10 cellular contexts compared by ENCODE assay signal in the genomic region with DNA sequence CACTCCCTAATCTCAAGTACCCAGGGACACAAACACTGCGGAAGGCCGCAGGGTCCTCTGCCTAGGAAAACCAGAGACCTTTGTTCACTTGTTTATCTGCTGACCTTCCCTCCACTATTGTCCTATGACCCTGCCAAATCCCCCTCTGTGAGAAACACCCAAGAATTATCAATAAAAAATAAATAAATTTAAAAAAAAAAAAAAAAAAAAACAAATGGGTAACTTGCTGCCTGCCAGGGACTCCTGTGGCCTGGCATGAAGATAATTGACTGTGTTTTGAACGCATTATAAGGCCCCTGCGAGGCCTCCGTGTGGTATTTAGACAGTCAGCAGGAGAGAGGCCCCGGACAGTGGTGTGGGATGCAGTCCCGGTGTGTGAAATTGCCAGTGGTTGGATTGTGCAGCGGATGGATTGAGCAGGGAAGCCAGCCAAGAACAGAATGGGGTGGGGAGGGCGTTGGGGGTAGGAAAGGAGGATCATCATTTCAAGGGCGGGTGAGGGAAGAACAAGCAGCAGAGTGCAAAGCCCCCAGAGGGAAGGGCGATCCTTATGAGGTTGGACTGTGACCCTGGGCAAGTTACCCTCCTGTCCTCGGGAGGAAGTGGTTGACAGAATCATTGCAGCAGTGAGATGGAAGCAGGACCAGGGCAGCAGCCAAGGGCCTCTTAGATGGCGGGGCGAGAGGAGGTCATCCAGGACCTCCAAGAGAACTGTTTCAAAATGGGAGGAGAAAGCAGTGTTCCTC. TPM values are rescaled to one million over a fixed set of nuclear protein-coding genes. Genes with fewer than 3 reads are reported as not detected.
A peak's percentile ranks its signal among the peaks of the same experiment; 100 is the strongest.
DNase-seq lines count a peak whose midpoint lies in the region; ATAC-seq and TF ChIP-seq lines count a peak whose summit lies in the region.
"Had no signal": no experiment of that assay in that cellular context is flagged by ENCODE, and none has a peak within 500 bp of the region (broad histone marks: within the 10 kb centered on the region; RNA-seq: fewer than 3 reads in every experiment).

No MANE protein-coding gene starts in this region.

- H3K27ac ChIP-seq in left lung: no peak overlapping the region
- H3K27ac ChIP-seq in upper lobe of right lung: no peak overlapping the region

- H3K4me1 Mint-ChIP-seq in activated T-cell treated with anti-CD3 and anti-CD28 coated beads, Interleukin-2, amount 50 U/mL, for 24 hours (ENCODE audit: low read depth): peaks cover 22% of the 10 kb centered on the region
- no peaks in the 10 kb centered on the region for H3K4me1 Mint-ChIP-seq in Caco-2 (ENCODE audit: low read depth, unreplicated experiment)

- BruUV-seq in Caco-2 (replicated peaks; lab: Mats Ljungman, UMichigan): no TSS peak

- peaks cover 19% of the 10 kb centered on the region for H3K36me3 Mint-ChIP-seq in activated T-cell treated with anti-CD3 and anti-CD28 coated beads, Interleukin-2, amount 50 U/mL, for 24 hours (ENCODE audit: low read depth)
- H3K36me3 Mint-ChIP-seq in Caco-2 (ENCODE audit: insufficient read depth, unreplicated experiment): peaks cover 13% of the 10 kb centered on the region

- no peak overlapping the region for H3K4me3 Mint-ChIP-seq in activated T-cell treated with anti-CD3 and anti-CD28 coated beads, Interleukin-2, amount 50 U/mL, for 24 hours
- H3K4me3 Mint-ChIP-seq in Caco-2 (ENCODE audit: unreplicated experiment): no peak overlapping the region
- H3K4me3 Mint-ChIP-seq: brain had no signal

- no peaks in the 10 kb centered on the region for H3K27me3 Mint-ChIP-seq in activated T-cell treated with anti-CD3 and anti-CD28 coated beads, Interleukin-2, amount 50 U/mL, for 24 hours
- no peaks in the 10 kb centered on the region for H3K27me3 Mint-ChIP-seq in Caco-2 (ENCODE audit: insufficient read depth, unreplicated experiment)

- H3K36me3 ChIP-seq in left lung (no peaks in the 10 kb centered on the region), upper lobe of right lung (no peaks in the 10 kb centered on the region), Caco-2 (ENCODE audit: control insufficient read depth, insufficient read depth, low read length) (no peaks in the 10 kb centered on the region)

- no peak for TF ChIP-seq CTCF in left lung (IDR thresholded peaks at IDR 0.05)
- no peak for TF ChIP-seq CTCF in upper lobe of right lung (IDR thresholded peaks at IDR 0.05)
- TF ChIP-seq CTCF in Caco-2 (IDR thresholded peaks at IDR 0.05; ENCODE audit: insufficient read depth in 1 of 2, low read depth in 1 of 2, low read length in 1 of 2, severe bottlenecking in 1 of 2, unreplicated experiment in 1 of 2): no peak

- H3K4me1 ChIP-seq in left lung (no peaks in the 10 kb centered on the region), upper lobe of right lung (no peaks in the 10 kb centered on the region), Caco-2 (no peaks in the 10 kb centered on the region)

- intact Hi-C loops in left lung (cut with DNase I) (no loop called here), upper lobe of right lung (cut with DNase I) (no loop called here), Caco-2 (cut with micrococcal nuclease; ENCODE audit: unreplicated experiment) (no loop called here)

- ATAC-seq in left lung: peak; percentile 40
- ATAC-seq in upper lobe of right lung: peak; percentile 39
- ATAC-seq in GM18502 (IDR thresholded peaks at IDR 0.05; ENCODE audit: poor library complexity, unreplicated experiment): no peak

- H3K9me3 ChIP-seq in left lung (no peaks in the 10 kb centered on the region), upper lobe of right lung (no peaks in the 10 kb centered on the region), Caco-2 (no peaks in the 10 kb centered on the region)

- H3K27me3 ChIP-seq in left lung: no peaks in the 10 kb centered on the region
- H3K27me3 ChIP-seq in upper lobe of right lung: no peaks in the 10 kb centered on the region
- no peaks in the 10 kb centered on the region for H3K27me3 ChIP-seq in Caco-2 (replicated peaks; ENCODE audit: control insufficient read depth, insufficient read depth, low read length)

- peaks cover 3% of the 10 kb centered on the region for H3K9me3 Mint-ChIP-seq in activated T-cell treated with anti-CD3 and anti-CD28 coated beads, Interleukin-2, amount 50 U/mL, for 24 hours
- H3K9me3 Mint-ChIP-seq in Caco-2 (ENCODE audit: unreplicated experiment): peaks cover 11% of the 10 kb centered on the region

- POLR2A ChIA-PET in Caco-2 (lab: Charles Lee): no interaction called here

- H3K4me3 ChIP-seq in left lung (no peak overlapping the region), upper lobe of right lung (no peak overlapping the region), Caco-2 (ENCODE audit: low read depth, low read length) (no peak overlapping the region)

- CTCF ChIA-PET in Caco-2 (lab: Charles Lee): no interaction called here

- peak overlapping the region; percentile 23 for H3K27ac Mint-ChIP-seq in activated T-cell treated with anti-CD3 and anti-CD28 coated beads, Interleukin-2, amount 50 U/mL, for 24 hours
- no peak overlapping the region for H3K27ac Mint-ChIP-seq in Caco-2 (ENCODE audit: unreplicated experiment)

- no peak for DNase-seq in activated T-cell treated with anti-CD3 and anti-CD28 coated beads, Interleukin-2, amount 50 U/mL, for 24 hours
- no peak for DNase-seq in activated T-cell treated with anti-CD3 and anti-CD28 coated beads, Interleukin-2, amount 50 U/mL, for 48 hours
- DNase-seq in astrocyte of the hippocampus (ENCODE audit: low read depth, low spot score): peak; percentile 66
- no peak for DNase-seq in left lung
- DNase-seq in upper lobe of right lung: no peak
- no peak for DNase-seq in NCI-H345 treated with DMSO at 0.1 percent for 48 hours (lab: John Stamatoyannopoulos, UW; ENCODE audit: unreplicated experiment)
- DNase-seq in Caco-2: no peak
- DNase-seq: activated CD4-positive, alpha-beta T cell treated with anti-CD3 and anti-CD28 coated beads for 4 hours had no signal

RNA-seq across cellular contexts. Expression of a gene that starts 43.3 kb away (rescaled TPM):
- total RNA-seq in left lung: 10 to 100 TPM; 23.5 to 28.4 TPM
- total RNA-seq in upper lobe of right lung: 31.6 TPM
- total RNA-seq in Caco-2 (2022): 11.3 and 12.0 TPM in 2 replicates
